In genomic region chr19:57192064-57192395, GRCh38 we compare ENCODE assay signal across 8 cellular contexts. TPM values are rescaled to one million over a fixed set of nuclear protein-coding genes. Genes with fewer than 3 reads are reported as not detected.
DNase-seq lines count a peak whose midpoint lies in the region; ATAC-seq and TF ChIP-seq lines count a peak whose summit lies in the region.

No MANE protein-coding gene starts in this region.

- H3K27ac ChIP-seq in SJCRH30 (peak overlapping the region; percentile 72), psoas muscle (peak overlapping the region; percentile 86)

- intact Hi-C loops in psoas muscle (cut with DNase I): no loop called here
- intact Hi-C loops in posterior vena cava (cut with DNase I): no loop called here

- H3K36me3 ChIP-seq in SJCRH30 (peaks cover 43% of the 10 kb centered on the region), psoas muscle (ENCODE audit: insufficient read depth in 1 of 2, low read depth in 1 of 2) (peaks cover 15 to 38% of the 10 kb centered on the region in 2 donors)

- 2 to 3% (median 3%) methylated on average over 8 of the region's 8 CpGs for WGBS in psoas muscle, 3 donors

- no peaks in the 10 kb centered on the region for H3K27me3 ChIP-seq in SJCRH30
- no peaks in the 10 kb centered on the region for H3K27me3 ChIP-seq in psoas muscle (ENCODE audit: insufficient read depth in 3 of 3, low read length in 2 of 3)

- DNase-seq in GM20000 (ENCODE audit: low spot score) (peak; percentile 25), SJCRH30 (peak; percentile 5 to 7), fibroblast of pulmonary artery (ENCODE audit: low read depth) (no peak), psoas muscle (no peak), posterior vena cava (ENCODE audit: low spot score) (no peak)
- DNase-seq in effector CD8-positive, alpha-beta T cell (lab: John Stamatoyannopoulos, UW): no peak

- peak overlapping the region; percentile 95 for H3K4me3 ChIP-seq in SJCRH30
- H3K4me3 ChIP-seq in fibroblast of pulmonary artery (replicated peaks; ENCODE audit: low read depth, low read length): peak overlapping the region; percentile 93
- peak overlapping the region; percentile 91 for H3K4me3 ChIP-seq in psoas muscle

- no peak for TF ChIP-seq CTCF in GM20000 (IDR thresholded peaks at IDR 0.05; ENCODE audit: extremely low read depth, missing control alignments)
- no peak for TF ChIP-seq CTCF in fibroblast of pulmonary artery (IDR thresholded peaks at IDR 0.05; ENCODE audit: low read length, missing control alignments)
- TF ChIP-seq CTCF in psoas muscle (IDR thresholded peaks at IDR 0.05): no peak

- peaks cover 32% of the 10 kb centered on the region for H3K9me3 ChIP-seq in SJCRH30 (replicated peaks)
- H3K9me3 ChIP-seq in psoas muscle: no peaks in the 10 kb centered on the region

- ATAC-seq in psoas muscle: peak in 2 of 4 donors; percentile 3 to 13
- no peak for ATAC-seq in HG02798 (IDR thresholded peaks at IDR 0.05; ENCODE audit: poor library complexity, unreplicated experiment)
- no peak for ATAC-seq in HG02571 (IDR thresholded peaks at IDR 0.05; ENCODE audit: unreplicated experiment)

- H3K4me1 ChIP-seq in SJCRH30: peaks cover 7% of the 10 kb centered on the region; the same call in 1 of the 2 replicates
- peaks cover 10% of the 10 kb centered on the region for H3K4me1 ChIP-seq in psoas muscle

RNA-seq across cellular contexts. Expression of gene ZNF264, which starts 0.7 kb away (rescaled TPM):
- 15.5 and 18.2 TPM in 2 replicates for total RNA-seq in SJCRH30 (2014; rRNA removed; shearing (Covaris generic))
- total RNA-seq in psoas muscle: 10 to 100 TPM; 14.6 to 20.3 (median 15.5) TPM
- polyA plus RNA-seq in psoas muscle: 1 to 10 TPM; 2.3 to 4.9 (median 2.4) TPM
- 10 to 100 TPM; 35.1 to 37.8 TPM for total RNA-seq in posterior vena cava

RNA-seq across cellular contexts. Expression of gene DUXA, which starts 24.7 kb away (rescaled TPM):
- not detected in 2 replicates for total RNA-seq in SJCRH30 (2014; rRNA removed; shearing (Covaris generic))
- total RNA-seq in psoas muscle (not detected), posterior vena cava (under 1 TPM in 1 of 2 donors, not detected in 1; 0.38 TPM)
- not detected for polyA plus RNA-seq in psoas muscle

RNA-seq across cellular contexts. Expression of gene AURKC, which starts 38.8 kb away (rescaled TPM):
- 0.79 and 0.93 TPM in 2 replicates for total RNA-seq in SJCRH30 (2014; rRNA removed; shearing (Covaris generic))
- total RNA-seq in psoas muscle: 1 to 10 TPM in 2 of 4 donors, under 1 TPM in 1, not detected in 1; 0.37 to 2.1 (median 1.9) TPM
- polyA plus RNA-seq in psoas muscle: 1 to 10 TPM in 1 of 3 donors, under 1 TPM in 2; 0.55 to 1.3 (median 0.70) TPM
- 1 to 10 TPM; 1.6 to 2.0 TPM for total RNA-seq in posterior vena cava

RNA-seq across cellular contexts. Expression of gene ZIM3, which starts 47.0 kb away (rescaled TPM):
- total RNA-seq in SJCRH30 (2014; rRNA removed; shearing (Covaris generic)): not detected in 2 replicates
- total RNA-seq in psoas muscle: not detected
- polyA plus RNA-seq in psoas muscle: not detected
- total RNA-seq in posterior vena cava: not detected

RNA-seq across cellular contexts. Expression of gene ZNF805, which starts 48.4 kb away (rescaled TPM):
- 14.7 and 15.5 TPM in 2 replicates for total RNA-seq in SJCRH30 (2014; rRNA removed; shearing (Covaris generic))
- 10 to 100 TPM; 10.3 to 16.4 (median 12.7) TPM for total RNA-seq in psoas muscle
- 1 to 10 TPM; 1.2 to 5.2 (median 1.2) TPM for polyA plus RNA-seq in psoas muscle
- 10 to 100 TPM; 12.9 to 15.5 TPM for total RNA-seq in posterior vena cava

Comparison
In these comparisons a context has a peak if more than half of its experiments do, and no peak if none do; other contexts are left out.
1. DNase-seq: peak in GM20000 (single experiment) and SJCRH30 (2 of 2); none in fibroblast of pulmonary artery (single experiment), psoas muscle (0 of 2), effector CD8-positive, alpha-beta T cell (single experiment) and posterior vena cava (single experiment).
2. Peak in every context shown above with its lines, with median percentiles within 50 percentile points of each other: H3K4me3 ChIP-seq.